1 cellular context compared by ENCODE assay signal in genomic region chr6:25405442-25405841, GRCh38.
TF ChIP-seq lines count a peak whose summit lies in the region.

No MANE protein-coding gene starts in this region.

TF ChIP-seq in GM12878, 131 proteins besides CTCF, POLR2A, EP300 and RAD21 (continued from another document):
- TF ChIP-seq PKNOX1 (IDR thresholded peaks at IDR 0.05) (peak; percentile 27; the same call in 1 of the 2 replicates), IKZF1 (conservative IDR thresholded peaks at IDR 0.05) (peak; percentile 81), EED (IDR thresholded peaks at IDR 0.05; ENCODE audit: low read depth) (peak; percentile 26; the same call in 1 of the 2 replicates)
